ENCODE assay signal across 20 cellular contexts in the genomic region with DNA sequence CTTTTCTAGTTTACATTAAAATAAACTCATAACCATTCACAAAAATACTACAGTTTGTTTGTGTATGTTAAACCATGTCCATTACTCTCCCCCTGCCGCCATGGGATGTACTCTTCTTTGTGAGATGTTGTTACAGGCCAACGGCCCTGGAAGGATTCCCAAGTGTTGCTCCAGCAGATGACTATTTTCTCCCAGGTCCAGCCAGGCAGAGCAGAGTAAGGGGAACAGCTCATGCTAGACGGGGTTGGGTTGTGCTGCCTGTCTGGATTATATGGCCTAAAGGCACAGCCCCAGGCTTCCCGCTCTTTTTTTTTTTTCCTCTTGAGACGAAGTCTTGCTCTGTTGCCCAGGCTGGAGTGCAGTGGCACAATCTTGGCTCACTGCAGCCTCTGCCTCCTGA. TPM values are rescaled to one million over a fixed set of nuclear protein-coding genes. Genes with fewer than 3 reads are reported as not detected.
"Had no signal": no experiment of that assay in that cellular context is flagged by ENCODE, and none has a peak within 500 bp of the region (broad histone marks: within the 10 kb centered on the region; RNA-seq: fewer than 3 reads in every experiment).

No MANE protein-coding gene starts in this region.

- H2AFZ ChIP-seq: neural progenitor cell had no signal

- H3K4me2 ChIP-seq: neural progenitor cell had no signal

- ATAC-seq: activated CD4-positive, CD25-positive, alpha-beta regulatory T cell treated with anti-CD3 and anti-CD28 coated beads, Interleukin-2, amount 50 U/mL, for 24 hours; activated T-helper 17 cell treated with anti-CD3 and anti-CD28 coated beads, Interleukin-2, amount 50 U/mL, for 72 hours; gastrocnemius medialis; heart right ventricle; left cardiac atrium; lower lobe of right lung; pancreas; stimulated activated memory B cell treated with anti-CD40 and anti-IgM and Interleukin-4, amounts not matched to agents 10 μg/mL and 1 μg/mL and 100 μg/mL, for 72 hours had no signal

- H3K27me3 Mint-ChIP-seq: type B pancreatic cell had no signal

- H3K27me3 ChIP-seq: colonic mucosa, esophagus muscularis mucosa, gastrocnemius medialis, heart right ventricle, neural progenitor cell, pancreas, sigmoid colon had no signal

- H3K9me3 ChIP-seq: colonic mucosa, esophagus muscularis mucosa, gastrocnemius medialis, heart right ventricle, lower lobe of right lung, pancreas, sigmoid colon had no signal

- H3K4me3 ChIP-seq: colonic mucosa, esophagus muscularis mucosa, gastrocnemius medialis, heart right ventricle, lower lobe of right lung, neural progenitor cell, pancreas, sigmoid colon, SK-N-MC had no signal

- H3K4me1 ChIP-seq: gastrocnemius medialis, neural progenitor cell, sigmoid colon had no signal

- H3K4me1 Mint-ChIP-seq: stimulated activated memory B cell treated with anti-CD40 and anti-IgM and Interleukin-4, amounts not matched to agents 10 μg/mL and 1 μg/mL and 100 μg/mL, for 72 hours had no signal

- H3K27ac Mint-ChIP-seq: activated naive CD4-positive, alpha-beta T cell treated with anti-CD3 and anti-CD28 coated beads, Interleukin-2, amount 10 ng/mL, durations not matched to agents 7 days and 5 days; activated T-helper 17 cell treated with anti-CD3 and anti-CD28 coated beads, Interleukin-2, amount 50 U/mL, for 72 hours; neural progenitor cell; stimulated activated memory B cell treated with anti-CD40 and anti-IgM and Interleukin-4, amounts not matched to agents 10 μg/mL and 1 μg/mL and 100 μg/mL, for 72 hours; type B pancreatic cell had no signal

- H3K4me3 Mint-ChIP-seq: activated naive CD4-positive, alpha-beta T cell treated with anti-CD3 and anti-CD28 coated beads, Interleukin-2, amount 10 ng/mL, durations not matched to agents 7 days and 5 days; activated T-helper 17 cell treated with anti-CD3 and anti-CD28 coated beads, Interleukin-2, amount 50 U/mL, for 72 hours; neural progenitor cell; stimulated activated memory B cell treated with anti-CD40 and anti-IgM and Interleukin-4, amounts not matched to agents 10 μg/mL and 1 μg/mL and 100 μg/mL, for 72 hours; type B pancreatic cell had no signal

- H3K36me3 ChIP-seq: colonic mucosa, esophagus muscularis mucosa, gastrocnemius medialis, heart right ventricle, lower lobe of right lung, neural progenitor cell, pancreas, sigmoid colon had no signal

- H3K9me3 Mint-ChIP-seq: activated naive CD4-positive, alpha-beta T cell treated with anti-CD3 and anti-CD28 coated beads, Interleukin-2, amount 10 ng/mL, durations not matched to agents 7 days and 5 days; activated T-helper 17 cell treated with anti-CD3 and anti-CD28 coated beads, Interleukin-2, amount 50 U/mL, for 72 hours; neural progenitor cell; type B pancreatic cell had no signal

- H3K27ac ChIP-seq: colonic mucosa, esophagus muscularis mucosa, gastrocnemius medialis, heart right ventricle, lower lobe of right lung, neural progenitor cell, pancreas, sigmoid colon, SK-N-MC had no signal

- H3K9ac ChIP-seq: neural progenitor cell had no signal

- DNase-seq: activated CD4-positive, alpha-beta T cell treated with anti-CD3 and anti-CD28 coated beads, Interleukin-2, amount 50 U/mL, for 4 hours; activated naive CD4-positive, alpha-beta T cell treated with anti-CD3 and anti-CD28 coated beads, Interleukin-2, amount 10 ng/mL, durations not matched to agents 7 days and 5 days; activated T-cell treated with anti-CD3 and anti-CD28 coated beads for 4 hours; caudate nucleus; colonic mucosa; gastrocnemius medialis; heart right ventricle; left cardiac atrium; lower lobe of right lung; midbrain; pancreas; sigmoid colon had no signal

- H3K36me3 Mint-ChIP-seq: activated naive CD4-positive, alpha-beta T cell treated with anti-CD3 and anti-CD28 coated beads, Interleukin-2, amount 10 ng/mL, durations not matched to agents 7 days and 5 days; neural progenitor cell; stimulated activated memory B cell treated with anti-CD40 and anti-IgM and Interleukin-4, amounts not matched to agents 10 μg/mL and 1 μg/mL and 100 μg/mL, for 72 hours; type B pancreatic cell had no signal

RNA-seq across cellular contexts. Expression of a gene that starts 24.5 kb away (rescaled TPM):
- total RNA-seq: activated T-helper 17 cell treated with anti-CD3 and anti-CD28 coated beads, Interleukin-2, amount 50 U/mL, for 72 hours; myocyte had no signal
